1 cellular context compared by ENCODE assay signal in genomic region chr2:21032338-21033236, GRCh38.
TF ChIP-seq lines count a peak whose summit lies in the region.

No MANE protein-coding gene starts in this region.

TF ChIP-seq in HepG2, 621 proteins besides CTCF, POLR2A, EP300 and RAD21 (continued from another document):
- TF ChIP-seq DNMT3B (CRISPR knock-in tag; conservative IDR thresholded peaks at IDR 0.05) (no peak), PITX1 (CRISPR knock-in tag; IDR thresholded peaks at IDR 0.05) (no peak)
